Comparison of ENCODE assay signal across 12 cellular contexts in the genomic region with DNA sequence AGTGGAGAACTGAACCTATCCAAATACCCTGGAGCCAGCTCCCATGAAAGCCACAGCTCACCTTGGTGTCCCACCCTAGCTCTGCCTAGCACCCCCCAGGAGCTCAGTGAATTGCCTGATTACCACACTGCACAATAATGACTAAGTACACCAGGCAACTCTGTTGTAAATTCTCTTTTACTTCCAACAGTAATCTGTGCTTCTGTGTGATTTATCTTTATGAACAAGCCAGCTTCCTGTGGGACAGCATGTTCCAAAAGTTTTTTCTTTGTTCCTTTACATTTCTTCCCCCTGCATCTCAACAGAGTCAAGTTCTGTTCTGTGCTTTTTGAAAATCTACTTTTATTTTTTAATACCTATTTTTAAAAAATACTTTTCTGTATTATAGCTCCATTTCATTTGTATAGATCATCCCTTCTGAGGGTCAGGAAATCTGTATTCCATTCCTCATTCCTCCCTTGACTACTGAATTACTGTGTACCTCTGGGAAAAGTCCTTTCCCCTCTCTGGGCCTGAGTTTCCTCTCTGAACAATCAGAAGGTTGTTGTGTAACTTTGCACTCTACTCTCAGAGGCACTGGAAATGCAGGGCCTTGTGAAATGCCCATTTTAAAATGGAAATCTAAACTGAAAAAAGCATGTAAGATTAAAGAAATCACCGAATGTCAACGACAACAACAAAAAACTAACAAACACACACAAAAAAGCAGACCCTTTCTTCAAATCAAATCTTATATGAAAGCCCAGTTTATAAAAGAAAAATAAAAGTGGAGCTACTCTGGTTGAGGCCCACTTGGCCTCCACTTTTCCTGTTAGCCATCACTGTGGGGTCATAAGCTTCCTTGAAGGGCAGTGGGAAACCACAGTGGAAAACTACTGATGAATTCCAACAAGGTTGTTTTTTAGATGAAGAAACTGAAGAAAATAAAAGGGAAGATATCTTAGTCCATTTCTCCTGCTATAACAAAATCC. TPM values are rescaled to one million over a fixed set of nuclear protein-coding genes. Genes with fewer than 3 reads are reported as not detected.
DNase-seq lines count a peak whose midpoint lies in the region; ATAC-seq, FAIRE-seq and TF ChIP-seq lines count a peak whose summit lies in the region.
"Had no signal": no experiment of that assay in that cellular context is flagged by ENCODE, and none has a peak within 500 bp of the region (broad histone marks: within the 10 kb centered on the region; RNA-seq: fewer than 3 reads in every experiment).

No MANE protein-coding gene starts in this region.

- no peak for FAIRE-seq in GM12892 (lab: Jason Lieb, UNC)
- FAIRE-seq: TTC549 had no signal

- TF ChIP-seq CTCF in fibroblast of pulmonary artery (IDR thresholded peaks at IDR 0.05; ENCODE audit: low read length, missing control alignments): no peak

- peak; percentile 36 for DNase-seq in LHCN-M2 (ENCODE audit: low read depth)
- peak; percentile 85 for DNase-seq in fibroblast of pulmonary artery (ENCODE audit: low read depth)
- DNase-seq in sciatic nerve (ENCODE audit: low spot score): no peak
- DNase-seq in GM12892 (ENCODE audit: insufficient read length): no peak
- no peak for DNase-seq in activated CD8-positive, alpha-beta memory T cell treated with anti-CD3 and anti-CD28 coated beads, Interleukin-2, amount 50 U/mL, for 48 hours
- no peak for DNase-seq in effector CD8-positive, alpha-beta T cell (lab: John Stamatoyannopoulos, UW)
- DNase-seq: activated naive CD8-positive, alpha-beta T cell treated with anti-CD3 and anti-CD28 coated beads for 36 hours; BE2C; midbrain; NCI-H1436; NCI-H69 had no signal

- ATAC-seq in sciatic nerve: peak; percentile 56

- TF ChIP-seq POLR2A in GM12892 (IDR thresholded peaks at IDR 0.05; ENCODE audit: low read depth, low read length): no peak

- no peak overlapping the region for H3K4me3 ChIP-seq in fibroblast of pulmonary artery (replicated peaks; ENCODE audit: low read depth, low read length)

- intact Hi-C loops in sciatic nerve (cut with DNase I): no loop called here

RNA-seq across cellular contexts. Expression of a gene that starts 21.8 kb away (rescaled TPM):
- 13.9 and 16.8 TPM in 2 replicates for total RNA-seq in LHCN-M2 (2014; rRNA removed)
- 3.4 TPM for polyA plus RNA-seq in LHCN-M2 (2012)
- 21.6 TPM for total RNA-seq in sciatic nerve
- 11.5 TPM for polyA plus RNA-seq in GM12892 (2012; ENCODE audit: missing spikeins)

RNA-seq across cellular contexts. Expression of a gene that starts 34.3 kb away (rescaled TPM):
- total RNA-seq in LHCN-M2 (2014; rRNA removed) (5.9 and 6.3 TPM in 2 replicates), sciatic nerve (10.8 TPM)
- polyA plus RNA-seq in LHCN-M2 (2012): 5.0 TPM
- polyA plus RNA-seq in GM12892 (2012; ENCODE audit: missing spikeins): 7.5 TPM

RNA-seq across cellular contexts. Expression of a gene that starts 51.9 kb away (rescaled TPM):
- total RNA-seq in LHCN-M2 (2014; rRNA removed): 5.9 and 6.4 TPM in 2 replicates
- polyA plus RNA-seq in LHCN-M2 (2012): 9.2 TPM
- 54.8 TPM for total RNA-seq in sciatic nerve
- polyA plus RNA-seq in GM12892 (2012; ENCODE audit: missing spikeins): not detected

RNA-seq across cellular contexts. Expression of a gene that starts 55.6 kb away (rescaled TPM):
- total RNA-seq in LHCN-M2 (2014; rRNA removed): not detected in 2 replicates
- polyA plus RNA-seq in LHCN-M2 (2012): not detected
- total RNA-seq in sciatic nerve: 51.7 TPM
- polyA plus RNA-seq in GM12892 (2012; ENCODE audit: missing spikeins): not detected
- total RNA-seq: activated naive CD8-positive, alpha-beta T cell treated with anti-CD3 and anti-CD28 coated beads for 36 hours had no signal

Comparison
In these comparisons a context has a peak if more than half of its experiments do, and no peak if none do; other contexts are left out.
1. DNase-seq: peak in LHCN-M2 (single experiment) and fibroblast of pulmonary artery (single experiment); none in sciatic nerve (single experiment), GM12892 (single experiment), activated CD8-positive, alpha-beta memory T cell treated with anti-CD3 and anti-CD28 coated beads, Interleukin-2, amount 50 U/mL, for 48 hours (single experiment) and effector CD8-positive, alpha-beta T cell (single experiment).